ENCODE assay signal across 2 cellular contexts in the genomic region with DNA sequence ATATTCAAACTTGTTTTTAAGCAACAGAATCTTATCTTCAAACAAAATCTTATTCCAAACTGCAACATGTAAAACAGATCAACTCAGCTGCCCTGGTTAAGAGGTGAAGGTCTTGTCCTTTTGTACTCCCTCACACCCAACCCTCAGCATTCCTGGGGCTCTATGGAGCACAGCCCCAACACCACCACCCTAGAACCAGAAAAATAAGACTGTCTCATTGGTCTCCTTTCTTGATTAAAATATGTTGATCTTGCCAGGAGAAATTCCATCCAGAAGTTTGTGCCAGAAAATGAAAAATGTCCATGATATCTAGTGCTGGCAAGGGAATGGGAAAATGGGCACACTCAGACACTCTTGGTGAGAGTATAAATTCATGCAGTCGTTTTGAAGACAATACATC.
TF ChIP-seq lines count a peak whose summit lies in the region.

No MANE protein-coding gene starts in this region.

TF ChIP-seq in HepG2, 621 proteins besides CTCF, POLR2A, EP300 and RAD21 (continues in another document):
- TF ChIP-seq, protein P1, sequence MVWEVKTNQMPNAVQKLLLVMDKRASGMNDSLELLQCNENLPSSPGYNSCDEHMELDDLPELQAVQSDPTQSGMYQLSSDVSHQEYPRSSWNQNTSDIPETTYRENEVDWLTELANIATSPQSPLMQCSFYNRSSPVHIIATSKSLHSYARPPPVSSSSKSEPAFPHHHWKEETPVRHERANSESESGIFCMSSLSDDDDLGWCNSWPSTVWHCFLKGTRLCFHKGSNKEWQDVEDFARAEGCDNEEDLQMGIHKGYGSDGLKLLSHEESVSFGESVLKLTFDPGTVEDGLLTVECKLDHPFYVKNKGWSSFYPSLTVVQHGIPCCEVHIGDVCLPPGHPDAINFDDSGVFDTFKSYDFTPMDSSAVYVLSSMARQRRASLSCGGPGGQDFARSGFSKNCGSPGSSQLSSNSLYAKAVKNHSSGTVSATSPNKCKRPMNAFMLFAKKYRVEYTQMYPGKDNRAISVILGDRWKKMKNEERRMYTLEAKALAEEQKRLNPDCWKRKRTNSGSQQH (CRISPR knock-in tag; IDR thresholded peaks at IDR 0.05; ENCODE audit: low read depth) = no peak
- no peak for TF ChIP-seq ZNF607 (CRISPR knock-in tag; IDR thresholded peaks at IDR 0.05; ENCODE audit: borderline replicate concordance)
- TF ChIP-seq SOX5 (CRISPR knock-in tag; IDR thresholded peaks at IDR 0.05; ENCODE audit: borderline replicate concordance) = peak; percentile 61; the same call in 1 of the 2 replicates
- TF ChIP-seq, protein P2, sequence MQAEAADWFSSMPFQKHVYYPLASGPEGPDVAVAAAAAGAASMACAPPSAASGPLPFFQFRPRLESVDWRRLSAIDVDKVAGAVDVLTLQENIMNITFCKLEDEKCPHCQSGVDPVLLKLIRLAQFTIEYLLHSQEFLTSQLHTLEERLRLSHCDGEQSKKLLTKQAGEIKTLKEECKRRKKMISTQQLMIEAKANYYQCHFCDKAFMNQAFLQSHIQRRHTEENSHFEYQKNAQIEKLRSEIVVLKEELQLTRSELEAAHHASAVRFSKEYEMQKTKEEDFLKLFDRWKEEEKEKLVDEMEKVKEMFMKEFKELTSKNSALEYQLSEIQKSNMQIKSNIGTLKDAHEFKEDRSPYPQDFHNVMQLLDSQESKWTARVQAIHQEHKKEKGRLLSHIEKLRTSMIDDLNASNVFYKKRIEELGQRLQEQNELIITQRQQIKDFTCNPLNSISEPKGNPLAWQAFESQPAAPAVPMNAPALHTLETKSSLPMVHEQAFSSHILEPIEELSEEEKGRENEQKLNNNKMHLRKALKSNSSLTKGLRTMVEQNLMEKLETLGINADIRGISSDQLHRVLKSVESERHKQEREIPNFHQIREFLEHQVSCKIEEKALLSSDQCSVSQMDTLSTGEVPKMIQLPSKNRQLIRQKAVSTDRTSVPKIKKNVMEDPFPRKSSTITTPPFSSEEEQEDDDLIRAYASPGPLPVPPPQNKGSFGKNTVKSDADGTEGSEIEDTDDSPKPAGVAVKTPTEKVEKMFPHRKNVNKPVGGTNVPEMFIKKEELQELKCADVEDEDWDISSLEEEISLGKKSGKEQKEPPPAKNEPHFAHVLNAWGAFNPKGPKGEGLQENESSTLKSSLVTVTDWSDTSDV (CRISPR knock-in tag; IDR thresholded peaks at IDR 0.05) = no peak
- TF ChIP-seq, protein P3, sequence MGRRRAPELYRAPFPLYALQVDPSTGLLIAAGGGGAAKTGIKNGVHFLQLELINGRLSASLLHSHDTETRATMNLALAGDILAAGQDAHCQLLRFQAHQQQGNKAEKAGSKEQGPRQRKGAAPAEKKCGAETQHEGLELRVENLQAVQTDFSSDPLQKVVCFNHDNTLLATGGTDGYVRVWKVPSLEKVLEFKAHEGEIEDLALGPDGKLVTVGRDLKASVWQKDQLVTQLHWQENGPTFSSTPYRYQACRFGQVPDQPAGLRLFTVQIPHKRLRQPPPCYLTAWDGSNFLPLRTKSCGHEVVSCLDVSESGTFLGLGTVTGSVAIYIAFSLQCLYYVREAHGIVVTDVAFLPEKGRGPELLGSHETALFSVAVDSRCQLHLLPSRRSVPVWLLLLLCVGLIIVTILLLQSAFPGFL (CRISPR knock-in tag; IDR thresholded peaks at IDR 0.05) = no peak
- no peak for TF ChIP-seq CBX5 (CRISPR knock-in tag; IDR thresholded peaks at IDR 0.05; ENCODE audit: borderline replicate concordance)
- no peak for TF ChIP-seq SOX13 (IDR thresholded peaks at IDR 0.05)
- TF ChIP-seq SOX13 (CRISPR knock-in tag; conservative IDR thresholded peaks at IDR 0.05 in 1 of 2, IDR thresholded peaks at IDR 0.05 in 1 of 2) = peak in 1 of 2 experiments; percentile 58; a peak in 1 of 4 replicates
- peak; percentile 56; the same call in 1 of the 2 replicates for TF ChIP-seq SIX1 (CRISPR knock-in tag; IDR thresholded peaks at IDR 0.05; ENCODE audit: borderline replicate concordance)
- TF ChIP-seq ZSCAN29 (CRISPR knock-in tag; conservative IDR thresholded peaks at IDR 0.05) = no peak
- TF ChIP-seq, protein P4, sequence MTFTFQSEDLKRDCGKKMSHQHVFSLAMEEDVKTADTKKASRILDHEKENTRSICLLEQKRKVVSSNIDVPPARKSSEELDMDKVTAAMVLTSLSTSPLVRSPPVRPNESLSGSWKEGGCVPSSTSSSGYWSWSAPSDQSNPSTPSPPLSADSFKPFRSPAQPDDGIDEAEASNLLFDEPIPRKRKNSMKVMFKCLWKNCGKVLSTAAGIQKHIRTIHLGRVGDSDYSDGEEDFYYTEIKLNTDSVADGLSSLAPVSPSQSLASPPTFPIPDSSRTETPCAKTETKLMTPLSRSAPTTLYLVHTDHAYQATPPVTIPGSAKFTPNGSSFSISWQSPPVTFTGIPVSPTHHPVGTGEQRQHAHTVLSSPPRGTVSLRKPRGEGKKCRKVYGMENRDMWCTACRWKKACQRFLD (CRISPR knock-in tag; IDR thresholded peaks at IDR 0.05; ENCODE audit: borderline replicate concordance) = no peak
- no peak for TF ChIP-seq JARID2 (CRISPR knock-in tag; IDR thresholded peaks at IDR 0.05; ENCODE audit: insufficient replicate concordance)
- no peak for TF ChIP-seq FOXP1 (IDR thresholded peaks at IDR 0.05)
- peak; percentile 31; the same call in 1 of the 2 replicates for TF ChIP-seq FOXP1 (CRISPR knock-in tag; IDR thresholded peaks at IDR 0.05)
- TF ChIP-seq, protein P5, sequence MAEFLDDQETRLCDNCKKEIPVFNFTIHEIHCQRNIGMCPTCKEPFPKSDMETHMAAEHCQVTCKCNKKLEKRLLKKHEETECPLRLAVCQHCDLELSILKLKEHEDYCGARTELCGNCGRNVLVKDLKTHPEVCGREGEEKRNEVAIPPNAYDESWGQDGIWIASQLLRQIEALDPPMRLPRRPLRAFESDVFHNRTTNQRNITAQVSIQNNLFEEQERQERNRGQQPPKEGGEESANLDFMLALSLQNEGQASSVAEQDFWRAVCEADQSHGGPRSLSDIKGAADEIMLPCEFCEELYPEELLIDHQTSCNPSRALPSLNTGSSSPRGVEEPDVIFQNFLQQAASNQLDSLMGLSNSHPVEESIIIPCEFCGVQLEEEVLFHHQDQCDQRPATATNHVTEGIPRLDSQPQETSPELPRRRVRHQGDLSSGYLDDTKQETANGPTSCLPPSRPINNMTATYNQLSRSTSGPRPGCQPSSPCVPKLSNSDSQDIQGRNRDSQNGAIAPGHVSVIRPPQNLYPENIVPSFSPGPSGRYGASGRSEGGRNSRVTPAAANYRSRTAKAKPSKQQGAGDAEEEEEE (CRISPR knock-in tag; IDR thresholded peaks at IDR 0.05; ENCODE audit: borderline replicate concordance) = no peak
- TF ChIP-seq, protein P6, sequence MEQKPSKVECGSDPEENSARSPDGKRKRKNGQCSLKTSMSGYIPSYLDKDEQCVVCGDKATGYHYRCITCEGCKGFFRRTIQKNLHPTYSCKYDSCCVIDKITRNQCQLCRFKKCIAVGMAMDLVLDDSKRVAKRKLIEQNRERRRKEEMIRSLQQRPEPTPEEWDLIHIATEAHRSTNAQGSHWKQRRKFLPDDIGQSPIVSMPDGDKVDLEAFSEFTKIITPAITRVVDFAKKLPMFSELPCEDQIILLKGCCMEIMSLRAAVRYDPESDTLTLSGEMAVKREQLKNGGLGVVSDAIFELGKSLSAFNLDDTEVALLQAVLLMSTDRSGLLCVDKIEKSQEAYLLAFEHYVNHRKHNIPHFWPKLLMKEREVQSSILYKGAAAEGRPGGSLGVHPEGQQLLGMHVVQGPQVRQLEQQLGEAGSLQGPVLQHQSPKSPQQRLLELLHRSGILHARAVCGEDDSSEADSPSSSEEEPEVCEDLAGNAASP (CRISPR knock-in tag; IDR thresholded peaks at IDR 0.05; ENCODE audit: borderline replicate concordance) = peak; percentile 92; the same call in 1 of the 2 replicates
- TF ChIP-seq BRD4 (CRISPR knock-in tag; IDR thresholded peaks at IDR 0.05) = peak; percentile 78
- TF ChIP-seq RFX5 (IDR thresholded peaks at IDR 0.05; ENCODE audit: low read depth, low read length) = no peak

TF ChIP-seq in WTC11, 78 proteins besides CTCF, POLR2A, EP300 and RAD21 (continued from another document):
- TF ChIP-seq KAT7 (CRISPR knock-in tag; IDR thresholded peaks at IDR 0.05; ENCODE audit: borderline replicate concordance) (no peak), ELF4 (CRISPR knock-in tag; IDR thresholded peaks at IDR 0.05; ENCODE audit: low read depth) (no peak), PRRX2 (CRISPR knock-in tag; IDR thresholded peaks at IDR 0.05) (no peak), ZNF416 (CRISPR knock-in tag; IDR thresholded peaks at IDR 0.05) (no peak), FOXP1 (CRISPR knock-in tag; IDR thresholded peaks at IDR 0.05; ENCODE audit: borderline replicate concordance) (no peak), RORB (CRISPR knock-in tag; IDR thresholded peaks at IDR 0.05) (no peak), ZBTB21 (CRISPR knock-in tag; IDR thresholded peaks at IDR 0.05; ENCODE audit: borderline replicate concordance) (no peak), ESRRA (CRISPR knock-in tag; IDR thresholded peaks at IDR 0.05; ENCODE audit: borderline replicate concordance) (no peak)
- TF ChIP-seq, protein P7, sequence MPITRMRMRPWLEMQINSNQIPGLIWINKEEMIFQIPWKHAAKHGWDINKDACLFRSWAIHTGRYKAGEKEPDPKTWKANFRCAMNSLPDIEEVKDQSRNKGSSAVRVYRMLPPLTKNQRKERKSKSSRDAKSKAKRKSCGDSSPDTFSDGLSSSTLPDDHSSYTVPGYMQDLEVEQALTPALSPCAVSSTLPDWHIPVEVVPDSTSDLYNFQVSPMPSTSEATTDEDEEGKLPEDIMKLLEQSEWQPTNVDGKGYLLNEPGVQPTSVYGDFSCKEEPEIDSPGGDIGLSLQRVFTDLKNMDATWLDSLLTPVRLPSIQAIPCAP (CRISPR knock-in tag; IDR thresholded peaks at IDR 0.05) = no peak
